ENCODE assay signal across 1 cellular context in genomic region chr19:58543826-58544590, GRCh38.
TF ChIP-seq lines count a peak whose summit lies in the region.

TRIM28 (plus strand) TSS chr19:58544064; CDS start chr19:58544758, 694 bp downstream.

TF ChIP-seq in HCT116, 20 proteins besides CTCF, POLR2A, EP300 and RAD21 (continued from another document):
- TF ChIP-seq, protein P1, sequence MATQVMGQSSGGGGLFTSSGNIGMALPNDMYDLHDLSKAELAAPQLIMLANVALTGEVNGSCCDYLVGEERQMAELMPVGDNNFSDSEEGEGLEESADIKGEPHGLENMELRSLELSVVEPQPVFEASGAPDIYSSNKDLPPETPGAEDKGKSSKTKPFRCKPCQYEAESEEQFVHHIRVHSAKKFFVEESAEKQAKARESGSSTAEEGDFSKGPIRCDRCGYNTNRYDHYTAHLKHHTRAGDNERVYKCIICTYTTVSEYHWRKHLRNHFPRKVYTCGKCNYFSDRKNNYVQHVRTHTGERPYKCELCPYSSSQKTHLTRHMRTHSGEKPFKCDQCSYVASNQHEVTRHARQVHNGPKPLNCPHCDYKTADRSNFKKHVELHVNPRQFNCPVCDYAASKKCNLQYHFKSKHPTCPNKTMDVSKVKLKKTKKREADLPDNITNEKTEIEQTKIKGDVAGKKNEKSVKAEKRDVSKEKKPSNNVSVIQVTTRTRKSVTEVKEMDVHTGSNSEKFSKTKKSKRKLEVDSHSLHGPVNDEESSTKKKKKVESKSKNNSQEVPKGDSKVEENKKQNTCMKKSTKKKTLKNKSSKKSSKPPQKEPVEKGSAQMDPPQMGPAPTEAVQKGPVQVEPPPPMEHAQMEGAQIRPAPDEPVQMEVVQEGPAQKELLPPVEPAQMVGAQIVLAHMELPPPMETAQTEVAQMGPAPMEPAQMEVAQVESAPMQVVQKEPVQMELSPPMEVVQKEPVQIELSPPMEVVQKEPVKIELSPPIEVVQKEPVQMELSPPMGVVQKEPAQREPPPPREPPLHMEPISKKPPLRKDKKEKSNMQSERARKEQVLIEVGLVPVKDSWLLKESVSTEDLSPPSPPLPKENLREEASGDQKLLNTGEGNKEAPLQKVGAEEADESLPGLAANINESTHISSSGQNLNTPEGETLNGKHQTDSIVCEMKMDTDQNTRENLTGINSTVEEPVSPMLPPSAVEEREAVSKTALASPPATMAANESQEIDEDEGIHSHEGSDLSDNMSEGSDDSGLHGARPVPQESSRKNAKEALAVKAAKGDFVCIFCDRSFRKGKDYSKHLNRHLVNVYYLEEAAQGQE (IDR thresholded peaks at IDR 0.05; ENCODE audit: low read depth): no peak
- TF ChIP-seq ZNF274 (IDR thresholded peaks at IDR 0.05; ENCODE audit: low read depth, low read length): no peak
- peak; percentile 97 for TF ChIP-seq POLR2AphosphoS5 (IDR thresholded peaks at IDR 0.05; ENCODE audit: low read depth, low read length)
- TF ChIP-seq, protein P2, sequence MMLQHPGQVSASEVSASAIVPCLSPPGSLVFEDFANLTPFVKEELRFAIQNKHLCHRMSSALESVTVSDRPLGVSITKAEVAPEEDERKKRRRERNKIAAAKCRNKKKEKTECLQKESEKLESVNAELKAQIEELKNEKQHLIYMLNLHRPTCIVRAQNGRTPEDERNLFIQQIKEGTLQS (IDR thresholded peaks at IDR 0.05): no peak
- TF ChIP-seq SIN3A (IDR thresholded peaks at IDR 0.05; ENCODE audit: low read depth): peak; percentile 84
- no peak for TF ChIP-seq ZFX (IDR thresholded peaks at IDR 0.05)
- TF ChIP-seq SRF (IDR thresholded peaks at IDR 0.05; ENCODE audit: low read depth): no peak
- no peak for TF ChIP-seq CBX3 (IDR thresholded peaks at IDR 0.05; ENCODE audit: low read depth)
- peak; percentile 86 for TF ChIP-seq MAX (IDR thresholded peaks at IDR 0.05)
- TF ChIP-seq YY1 (IDR thresholded peaks at IDR 0.05; ENCODE audit: extremely low read depth, insufficient replicate concordance, low read depth, low read length): peak; percentile 52
- TF ChIP-seq EZH2 (IDR thresholded peaks at IDR 0.05): no peak
- no peak for TF ChIP-seq EZH2phosphoT487 (IDR thresholded peaks at IDR 0.05; ENCODE audit: borderline replicate concordance)
- no peak; the same call in none of the 2 replicates for TF ChIP-seq SP1 (IDR thresholded peaks at IDR 0.05; ENCODE audit: low read depth)
- TF ChIP-seq FOSL1 (IDR thresholded peaks at IDR 0.05; ENCODE audit: low read depth): no peak
- no peak for TF ChIP-seq JUND (IDR thresholded peaks at IDR 0.05)
- TF ChIP-seq ELF1 (IDR thresholded peaks at IDR 0.05; ENCODE audit: borderline replicate concordance, low read depth): no peak
- no peak for TF ChIP-seq ZBTB33 (IDR thresholded peaks at IDR 0.05; ENCODE audit: extremely low read depth, insufficient replicate concordance, low read length)
